1 cellular context compared by ENCODE assay signal in genomic region chr5:32143991-32144636, GRCh38.
A peak's percentile ranks its signal among the peaks of the same experiment; 100 is the strongest.
TF ChIP-seq lines count a peak whose summit lies in the region.

No MANE protein-coding gene starts in this region.

TF ChIP-seq in HepG2, 621 proteins besides CTCF, POLR2A, EP300 and RAD21 (continued from another document and continues in another):
- TF ChIP-seq HNF1B (CRISPR knock-in tag; IDR thresholded peaks at IDR 0.05) (no peak), GPN1 (CRISPR knock-in tag; IDR thresholded peaks at IDR 0.05; ENCODE audit: borderline replicate concordance) (no peak), CENPBD1 (CRISPR knock-in tag; IDR thresholded peaks at IDR 0.05; ENCODE audit: borderline replicate concordance, low read depth) (no peak), ZNF530 (CRISPR knock-in tag; IDR thresholded peaks at IDR 0.05; ENCODE audit: low read depth) (no peak), SMC3 (IDR thresholded peaks at IDR 0.05; ENCODE audit: low read length) (no peak), ZC3H4 (CRISPR knock-in tag; IDR thresholded peaks at IDR 0.05; ENCODE audit: borderline replicate concordance) (no peak), RARA (CRISPR knock-in tag; IDR thresholded peaks at IDR 0.05) (peak; percentile 41; the same call in 1 of the 2 replicates), RELA (CRISPR knock-in tag; IDR thresholded peaks at IDR 0.05) (no peak), POLR2G (IDR thresholded peaks at IDR 0.05; ENCODE audit: low read depth, low read length) (no peak), ZMYM2 (CRISPR knock-in tag; IDR thresholded peaks at IDR 0.05) (no peak), SOX13 (IDR thresholded peaks at IDR 0.05) (no peak), SOX13 (CRISPR knock-in tag; conservative IDR thresholded peaks at IDR 0.05 in 1 of 2, IDR thresholded peaks at IDR 0.05 in 1 of 2) (peak in 1 of 2 experiments; percentile 47; a peak in 2 of 4 replicates), SRSF9 (IDR thresholded peaks at IDR 0.05; ENCODE audit: borderline replicate concordance, insufficient read depth, low read depth, low read length, poor library complexity, severe bottlenecking) (no peak), IKZF4 (CRISPR knock-in tag; IDR thresholded peaks at IDR 0.05; ENCODE audit: borderline replicate concordance, low read depth, not compliant biosample characterization) (no peak), ZNF549 (CRISPR knock-in tag; IDR thresholded peaks at IDR 0.05) (no peak), ZNF501 (CRISPR knock-in tag; IDR thresholded peaks at IDR 0.05) (no peak), KMT2B (CRISPR knock-in tag; IDR thresholded peaks at IDR 0.05) (no peak), CREBL2 (CRISPR knock-in tag; IDR thresholded peaks at IDR 0.05; ENCODE audit: borderline replicate concordance) (no peak), THAP9 (CRISPR knock-in tag; IDR thresholded peaks at IDR 0.05; ENCODE audit: borderline replicate concordance) (no peak), ZNF552 (CRISPR knock-in tag; IDR thresholded peaks at IDR 0.05; ENCODE audit: borderline replicate concordance) (no peak), GATAD2A (CRISPR knock-in tag; IDR thresholded peaks at IDR 0.05) (peak; percentile 32; the same call in 1 of the 2 replicates), ZBTB8A (CRISPR knock-in tag; IDR thresholded peaks at IDR 0.05; ENCODE audit: borderline replicate concordance, low read depth) (no peak), ZNF431 (CRISPR knock-in tag; IDR thresholded peaks at IDR 0.05; ENCODE audit: borderline replicate concordance, low read depth) (no peak), GZF1 (CRISPR knock-in tag; IDR thresholded peaks at IDR 0.05) (no peak), KAT2B (IDR thresholded peaks at IDR 0.05; ENCODE audit: borderline replicate concordance, low read depth, low read length) (no peak), FOXP1 (IDR thresholded peaks at IDR 0.05) (no peak), FOXP1 (CRISPR knock-in tag; IDR thresholded peaks at IDR 0.05) (peak; percentile 14; the same call in 1 of the 2 replicates), PHF5A (CRISPR knock-in tag; IDR thresholded peaks at IDR 0.05; ENCODE audit: low read depth, unreplicated experiment) (no peak), ZNF460 (CRISPR knock-in tag; IDR thresholded peaks at IDR 0.05; ENCODE audit: borderline replicate concordance) (no peak; the same call in 1 of the 2 replicates), TBX3 (IDR thresholded peaks at IDR 0.05; ENCODE audit: borderline replicate concordance) (peak; percentile 35; the same call in 1 of the 2 replicates), ZMYM3 (CRISPR knock-in tag; IDR thresholded peaks at IDR 0.05) (peak; percentile 52; the same call in 1 of the 2 replicates), HNF4A (CRISPR knock-in tag; IDR thresholded peaks at IDR 0.05) (peak; percentile 56; the same call in 1 of the 2 replicates), CBX1 (IDR thresholded peaks at IDR 0.05; ENCODE audit: low read depth) (no peak), ZNF253 (CRISPR knock-in tag; IDR thresholded peaks at IDR 0.05; ENCODE audit: borderline replicate concordance) (no peak), ZNF101 (CRISPR knock-in tag; IDR thresholded peaks at IDR 0.05; ENCODE audit: borderline replicate concordance, low read depth) (no peak), HDAC2 (CRISPR knock-in tag; IDR thresholded peaks at IDR 0.05) (0 out of 2 replicates have a peak, but pooled peaks have one; percentile 23), ZBTB39 (CRISPR knock-in tag; IDR thresholded peaks at IDR 0.05) (no peak), ELK4 (CRISPR knock-in tag; IDR thresholded peaks at IDR 0.05; ENCODE audit: borderline replicate concordance) (no peak), ZBTB3 (CRISPR knock-in tag; IDR thresholded peaks at IDR 0.05; ENCODE audit: borderline replicate concordance, low read depth) (peak; percentile 47; the same call in 1 of the 2 replicates), THAP11 (CRISPR knock-in tag; IDR thresholded peaks at IDR 0.05) (no peak), PPARG (CRISPR knock-in tag; conservative IDR thresholded peaks at IDR 0.05) (no peak), GPBP1L1 (CRISPR knock-in tag; IDR thresholded peaks at IDR 0.05) (no peak), ZNF280D (CRISPR knock-in tag; IDR thresholded peaks at IDR 0.05) (0 out of 2 replicates have a peak, but pooled peaks have one; percentile 35)
- TF ChIP-seq, protein P1, sequence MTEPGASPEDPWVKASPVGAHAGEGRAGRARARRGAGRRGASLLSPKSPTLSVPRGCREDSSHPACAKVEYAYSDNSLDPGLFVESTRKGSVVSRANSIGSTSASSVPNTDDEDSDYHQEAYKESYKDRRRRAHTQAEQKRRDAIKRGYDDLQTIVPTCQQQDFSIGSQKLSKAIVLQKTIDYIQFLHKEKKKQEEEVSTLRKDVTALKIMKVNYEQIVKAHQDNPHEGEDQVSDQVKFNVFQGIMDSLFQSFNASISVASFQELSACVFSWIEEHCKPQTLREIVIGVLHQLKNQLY (CRISPR knock-in tag; IDR thresholded peaks at IDR 0.05): no peak
- TF ChIP-seq, protein P2, sequence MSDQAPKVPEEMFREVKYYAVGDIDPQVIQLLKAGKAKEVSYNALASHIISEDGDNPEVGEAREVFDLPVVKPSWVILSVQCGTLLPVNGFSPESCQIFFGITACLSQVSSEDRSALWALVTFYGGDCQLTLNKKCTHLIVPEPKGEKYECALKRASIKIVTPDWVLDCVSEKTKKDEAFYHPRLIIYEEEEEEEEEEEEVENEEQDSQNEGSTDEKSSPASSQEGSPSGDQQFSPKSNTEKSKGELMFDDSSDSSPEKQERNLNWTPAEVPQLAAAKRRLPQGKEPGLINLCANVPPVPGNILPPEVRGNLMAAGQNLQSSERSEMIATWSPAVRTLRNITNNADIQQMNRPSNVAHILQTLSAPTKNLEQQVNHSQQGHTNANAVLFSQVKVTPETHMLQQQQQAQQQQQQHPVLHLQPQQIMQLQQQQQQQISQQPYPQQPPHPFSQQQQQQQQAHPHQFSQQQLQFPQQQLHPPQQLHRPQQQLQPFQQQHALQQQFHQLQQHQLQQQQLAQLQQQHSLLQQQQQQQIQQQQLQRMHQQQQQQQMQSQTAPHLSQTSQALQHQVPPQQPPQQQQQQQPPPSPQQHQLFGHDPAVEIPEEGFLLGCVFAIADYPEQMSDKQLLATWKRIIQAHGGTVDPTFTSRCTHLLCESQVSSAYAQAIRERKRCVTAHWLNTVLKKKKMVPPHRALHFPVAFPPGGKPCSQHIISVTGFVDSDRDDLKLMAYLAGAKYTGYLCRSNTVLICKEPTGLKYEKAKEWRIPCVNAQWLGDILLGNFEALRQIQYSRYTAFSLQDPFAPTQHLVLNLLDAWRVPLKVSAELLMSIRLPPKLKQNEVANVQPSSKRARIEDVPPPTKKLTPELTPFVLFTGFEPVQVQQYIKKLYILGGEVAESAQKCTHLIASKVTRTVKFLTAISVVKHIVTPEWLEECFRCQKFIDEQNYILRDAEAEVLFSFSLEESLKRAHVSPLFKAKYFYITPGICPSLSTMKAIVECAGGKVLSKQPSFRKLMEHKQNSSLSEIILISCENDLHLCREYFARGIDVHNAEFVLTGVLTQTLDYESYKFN (CRISPR knock-in tag; conservative IDR thresholded peaks at IDR 0.05): peak; percentile 36; the same call in 1 of the 2 replicates
